Comparison of ENCODE assay signal across 24 cellular contexts in the genomic region with DNA sequence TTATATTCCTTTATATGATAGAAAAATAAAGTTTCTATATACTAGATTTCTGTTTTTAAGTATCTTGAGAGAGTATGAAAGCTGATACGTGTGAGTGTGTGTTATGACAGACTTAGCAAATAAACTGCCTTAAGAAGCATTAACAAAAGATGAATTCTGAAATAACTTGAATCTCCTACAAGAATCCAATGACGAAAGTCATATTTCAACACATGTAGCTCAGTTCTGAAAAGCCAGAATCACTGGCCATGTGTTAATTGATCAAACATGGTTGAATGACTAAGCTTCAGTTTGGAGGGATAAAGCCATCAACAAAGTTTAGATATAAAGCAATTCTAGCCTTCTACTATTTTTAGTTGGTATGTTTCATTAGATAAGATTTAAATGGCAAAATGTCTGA.
"Had no signal": no experiment of that assay in that cellular context is flagged by ENCODE, and none has a peak within 500 bp of the region (broad histone marks: within the 10 kb centered on the region; RNA-seq: fewer than 3 reads in every experiment).

No MANE protein-coding gene starts in this region.

- H3K27me3 Mint-ChIP-seq: dendritic cell treated with granulocyte-macrophage colony-stimulating factor and Interleukin-4, amounts not matched to agents 40 ng/mL and 50 ng/mL, for 4 days; stimulated activated naive B cell treated with anti-CD40 and anti-IgM and Interleukin-4, amounts not matched to agents 10 μg/mL and 1 μg/mL and 100 μg/mL, for 72 hours had no signal

- FAIRE-seq: urothelium cell line had no signal

- H3K4me3 Mint-ChIP-seq: activated B cell treated with CpG ODN at 0.5 μM for 24 hours; activated T-cell treated with anti-CD3 and anti-CD28 coated beads, Interleukin-2, amount 50 U/mL, for 72 hours; brain; dendritic cell treated with granulocyte-macrophage colony-stimulating factor and Interleukin-4, amounts not matched to agents 40 ng/mL and 50 ng/mL, for 4 days; natural killer cell treated with Interleukin-12 subunit alpha and Interleukin-12 subunit beta and Interleukin-15 and Interleukin-18, amount 100 ng/mL, for 72 hours; stimulated activated naive B cell treated with anti-CD40 and anti-IgM and Interleukin-4, amounts not matched to agents 10 μg/mL and 1 μg/mL and 100 μg/mL, for 72 hours had no signal

- ATAC-seq: activated naive CD4-positive, alpha-beta T cell treated with anti-CD3 and anti-CD28 coated beads, Interleukin-2, amount 50 U/mL, for 72 hours; activated T-cell treated with anti-CD3 and anti-CD28 coated beads, Interleukin-2, amount 50 U/mL, for 72 hours; left ventricle myocardium superior; natural killer cell treated with Interleukin-12 subunit alpha and Interleukin-12 subunit beta and Interleukin-15 and Interleukin-18, amount 100 ng/mL, for 72 hours; stimulated activated naive B cell treated with anti-CD40 and anti-IgM and Interleukin-4, amounts not matched to agents 10 μg/mL and 1 μg/mL and 100 μg/mL, for 72 hours had no signal

- H3K27me3 ChIP-seq: right atrium auricular region, tibial artery had no signal

- H3K9me3 Mint-ChIP-seq: activated B cell treated with CpG ODN at 0.5 μM for 24 hours; activated naive CD4-positive, alpha-beta T cell treated with anti-CD3 and anti-CD28 coated beads, Interleukin-2, amount 50 U/mL, for 72 hours; activated T-cell treated with anti-CD3 and anti-CD28 coated beads, Interleukin-2, amount 50 U/mL, for 72 hours; brain; dendritic cell treated with granulocyte-macrophage colony-stimulating factor and Interleukin-4, amounts not matched to agents 40 ng/mL and 50 ng/mL, for 4 days; natural killer cell treated with Interleukin-12 subunit alpha and Interleukin-12 subunit beta and Interleukin-15 and Interleukin-18, amount 100 ng/mL, for 72 hours; stimulated activated naive B cell treated with anti-CD40 and anti-IgM and Interleukin-4, amounts not matched to agents 10 μg/mL and 1 μg/mL and 100 μg/mL, for 72 hours had no signal

- H3K27ac ChIP-seq: right atrium auricular region, tibial artery had no signal

- H3K27ac Mint-ChIP-seq: activated B cell treated with CpG ODN at 0.5 μM for 24 hours; activated naive CD4-positive, alpha-beta T cell treated with anti-CD3 and anti-CD28 coated beads, Interleukin-2, amount 50 U/mL, for 72 hours; activated T-cell treated with anti-CD3 and anti-CD28 coated beads, Interleukin-2, amount 50 U/mL, for 72 hours; brain; dendritic cell treated with granulocyte-macrophage colony-stimulating factor and Interleukin-4, amounts not matched to agents 40 ng/mL and 50 ng/mL, for 4 days; natural killer cell treated with Interleukin-12 subunit alpha and Interleukin-12 subunit beta and Interleukin-15 and Interleukin-18, amount 100 ng/mL, for 72 hours; stimulated activated naive B cell treated with anti-CD40 and anti-IgM and Interleukin-4, amounts not matched to agents 10 μg/mL and 1 μg/mL and 100 μg/mL, for 72 hours had no signal

- H3K36me3 Mint-ChIP-seq: activated naive CD4-positive, alpha-beta T cell treated with anti-CD3 and anti-CD28 coated beads, Interleukin-2, amount 50 U/mL, for 72 hours; brain; natural killer cell treated with Interleukin-12 subunit alpha and Interleukin-12 subunit beta and Interleukin-15 and Interleukin-18, amount 100 ng/mL, for 72 hours; stimulated activated naive B cell treated with anti-CD40 and anti-IgM and Interleukin-4, amounts not matched to agents 10 μg/mL and 1 μg/mL and 100 μg/mL, for 72 hours had no signal

- H3K9me3 ChIP-seq: right atrium auricular region, tibial artery had no signal

- H3K4me1 ChIP-seq: right atrium auricular region, tibial artery had no signal

- H3K36me3 ChIP-seq: right atrium auricular region, tibial artery had no signal

- H3K4me3 ChIP-seq: right atrium auricular region, skin epidermis, tibial artery had no signal

- DNase-seq: activated B cell treated with CpG ODN at 0.5 μM for 24 hours; activated CD4-positive, alpha-beta T cell treated with anti-CD3 and anti-CD28 coated beads for 48 hours; activated CD8-positive, alpha-beta memory T cell treated with anti-CD3 and anti-CD28 coated beads, Interleukin-2, amount 50 U/mL, for 48 hours; activated gamma-delta T cell; activated T-cell treated with anti-CD3 and anti-CD28 coated beads, Interleukin-2, amount 50 U/mL, for 72 hours; amniotic stem cell; effector memory CD4-positive, alpha-beta T cell; hippocampal formation; kidney glomerular epithelial cell; left ventricle myocardium superior; mesendoderm; posterior cingulate gyrus; stimulated activated CD4-positive, alpha-beta T cell treated with anti-CD3 and anti-CD28 coated beads, Interleukin-15, amount 100 ng/mL, for 24 hours; stimulated activated CD4-positive, alpha-beta T cell treated with anti-CD3 and anti-CD28 coated beads, Interleukin-4, amount 100 ng/mL, for 1 hour; stimulated activated naive B cell treated with anti-CD40 and anti-IgM and Interleukin-4, amounts not matched to agents 10 μg/mL and 1 μg/mL and 100 μg/mL, for 72 hours; T-helper 2 cell; tibial artery had no signal
